1 cellular context compared by ENCODE assay signal in genomic region chr7:22708677-22709061, GRCh38. TPM values are rescaled to one million over a fixed set of nuclear protein-coding genes. Genes with fewer than 3 reads are reported as not detected.
"Had no signal": no experiment of that assay in that cellular context is flagged by ENCODE, and none has a peak within 500 bp of the region (broad histone marks: within the 10 kb centered on the region; RNA-seq: fewer than 3 reads in every experiment).

No MANE protein-coding gene starts in this region.

RNA-seq across cellular contexts. Expression of gene IL6, which starts 18.3 kb away (rescaled TPM):
- total RNA-seq: HT-29 had no signal
